ENCODE assay signal across 8 cellular contexts in genomic region chr4:106329027-106329618, GRCh38. TPM values are rescaled to one million over a fixed set of nuclear protein-coding genes. Genes with fewer than 3 reads are reported as not detected.
DNase-seq lines count a peak whose midpoint lies in the region; ATAC-seq and TF ChIP-seq lines count a peak whose summit lies in the region.

No MANE protein-coding gene starts in this region.

- H3K27me3 ChIP-seq in MG63: no peaks in the 10 kb centered on the region

- H3K9me3 ChIP-seq in MG63: no peaks in the 10 kb centered on the region

- in situ Hi-C loops in T47D (cut with HindIII; ENCODE audit: low pct_unique_long_range_greater_than_20kb, low sequenced_read_pairs): no loop called here

- H3K36me3 ChIP-seq in MG63: peaks cover 71% of the 10 kb centered on the region

- peak; percentile 53 for DNase-seq in AG20443 (ENCODE audit: low spot score)
- peak; percentile 5 for DNase-seq in NCI-H446 treated with DMSO at 0.1 percent for 48 hours (lab: John Stamatoyannopoulos, UW)
- peak; percentile 18 to 51 for DNase-seq in T47D (ENCODE audit: low read depth in 1 of 2, low spot score in 1 of 2)
- DNase-seq in lung microvascular endothelial cell (ENCODE audit: low read depth in 2 of 2): peak; percentile 56 to 57
- no peak for DNase-seq in MG63
- no peak for DNase-seq in stimulated activated naive CD4-positive, alpha-beta T cell treated with Interleukin-2 at 50 U/mL for 16 hours (lab: John Stamatoyannopoulos, UW)

- no peak overlapping the region for H3K4me3 ChIP-seq in MG63

- peak; percentile 85 for ATAC-seq in GM18505 (IDR thresholded peaks at IDR 0.05; ENCODE audit: unreplicated experiment)
- ATAC-seq in HG02870 (IDR thresholded peaks at IDR 0.05; ENCODE audit: unreplicated experiment): peak; percentile 94

- no peak for TF ChIP-seq POLR2A in GM18505 (IDR thresholded peaks at IDR 0.05; ENCODE audit: borderline replicate concordance, extremely low read depth, insufficient read depth, insufficient read length)

RNA-seq across cellular contexts. Expression of gene AIMP1, which starts 12.8 kb away (rescaled TPM):
- total RNA-seq in lung microvascular endothelial cell: 10.5 and 11.3 TPM in 2 replicates
- total RNA-seq in MG63 (2014; rRNA removed; shearing (Covaris generic); ENCODE audit: low replicate concordance): 31.8 and 51.5 TPM in 2 replicates

RNA-seq across cellular contexts. Expression of gene TBCK, which starts 13.1 kb away (rescaled TPM):
- total RNA-seq in lung microvascular endothelial cell: 15.9 and 25.4 TPM in 2 replicates
- 9.2 and 12.1 TPM in 2 replicates for total RNA-seq in MG63 (2014; rRNA removed; shearing (Covaris generic); ENCODE audit: low replicate concordance)

RNA-seq across cellular contexts. Expression of gene GIMD1, which starts 39.5 kb away (rescaled TPM):
- not detected in 2 replicates for total RNA-seq in lung microvascular endothelial cell
- not detected in 2 replicates for total RNA-seq in MG63 (2014; rRNA removed; shearing (Covaris generic); ENCODE audit: low replicate concordance)

Comparison
In these comparisons a context has a peak if more than half of its experiments do, and no peak if none do; other contexts are left out.
1. DNase-seq: peak in AG20443 (single experiment), NCI-H446 treated with DMSO at 0.1 percent for 48 hours (single experiment), T47D (2 of 2) and lung microvascular endothelial cell (2 of 2); none in MG63 (single experiment) and stimulated activated naive CD4-positive, alpha-beta T cell treated with Interleukin-2 at 50 U/mL for 16 hours (single experiment).